7 cellular contexts compared by ENCODE assay signal in genomic region chr14:55412686-55413085, GRCh38. TPM values are rescaled to one million over a fixed set of nuclear protein-coding genes. Genes with fewer than 3 reads are reported as not detected.
A peak's percentile ranks its signal among the peaks of the same experiment; 100 is the strongest.
DNase-seq lines count a peak whose midpoint lies in the region; ATAC-seq and TF ChIP-seq lines count a peak whose summit lies in the region.

No MANE protein-coding gene starts in this region.

- no peaks in the 10 kb centered on the region for H3K36me3 ChIP-seq in endodermal cell (ENCODE audit: control insufficient read depth, insufficient read depth, low read length)

- H3K9me3 ChIP-seq in endodermal cell (ENCODE audit: control insufficient read depth, low read length), result no peaks in the 10 kb centered on the region

- H3K27ac Mint-ChIP-seq in endodermal cell, result no peak overlapping the region
- H3K27ac Mint-ChIP-seq in osteocyte (ENCODE audit: unreplicated experiment), result no peak overlapping the region

- H3K4me3 ChIP-seq in endodermal cell (ENCODE audit: low read length), result no peak overlapping the region

- TF ChIP-seq CTCF in endodermal cell (conservative IDR thresholded peaks at IDR 0.05), result no peak
- TF ChIP-seq CTCF in osteocyte (IDR thresholded peaks at IDR 0.05), result no peak

- no peak overlapping the region for H3K9ac ChIP-seq in endodermal cell (ENCODE audit: extremely low read depth, low read length, poor library complexity, severe bottlenecking)

- WGBS in endodermal cell (ENCODE audit: insufficient coverage in 1 of 2, insufficient read length in 1 of 2), 2 experiments, result 93% methylated on average over 4 to 5 of the region's 5 CpGs

- H3K36me3 Mint-ChIP-seq in endodermal cell (ENCODE audit: low read depth) (no peaks in the 10 kb centered on the region), osteocyte (ENCODE audit: unreplicated experiment) (no peaks in the 10 kb centered on the region)

- H3K4me3 Mint-ChIP-seq in endodermal cell (peak overlapping the region; percentile 82), osteocyte (ENCODE audit: unreplicated experiment) (peak overlapping the region; percentile 90)

- ATAC-seq in GM21576 (IDR thresholded peaks at IDR 0.05; ENCODE audit: unreplicated experiment), result no peak

- peak; percentile 21 for DNase-seq in Daoy (ENCODE audit: low read depth)
- DNase-seq in NCI-H69 (lab: John Stamatoyannopoulos, UW), result peak; percentile 19
- no peak for DNase-seq in endodermal cell
- DNase-seq in osteocyte (ENCODE audit: extremely low spot score, unreplicated experiment), result no peak
- DNase-seq in T1000 (lab: John Stamatoyannopoulos, UW), result no peak
- DNase-seq in HCEC 1CT, result no peak

- no peaks in the 10 kb centered on the region for H3K27me3 ChIP-seq in endodermal cell (ENCODE audit: control insufficient read depth, insufficient read depth, low read length, poor library complexity, severe bottlenecking)

- H3K4me1 Mint-ChIP-seq in endodermal cell, result peaks cover 25% of the 10 kb centered on the region
- peaks cover 24% of the 10 kb centered on the region for H3K4me1 Mint-ChIP-seq in osteocyte (ENCODE audit: unreplicated experiment)

- no peaks in the 10 kb centered on the region for H3K4me1 ChIP-seq in endodermal cell (ENCODE audit: control insufficient read depth, insufficient read depth, low read length)

- no peaks in the 10 kb centered on the region for H3K9me3 Mint-ChIP-seq in endodermal cell
- H3K9me3 Mint-ChIP-seq in osteocyte (ENCODE audit: unreplicated experiment), result no peaks in the 10 kb centered on the region

- H3K27me3 Mint-ChIP-seq in endodermal cell (ENCODE audit: insufficient read depth) (peaks cover 4% of the 10 kb centered on the region), osteocyte (ENCODE audit: unreplicated experiment) (peaks cover 32% of the 10 kb centered on the region)

- H3K27ac ChIP-seq in endodermal cell (ENCODE audit: low read depth, low read length), result no peak overlapping the region

RNA-seq across cellular contexts. Expression of gene ATG14, which starts 1.1 kb away (rescaled TPM):
- 12.2 and 12.7 TPM in 2 replicates for total RNA-seq in Daoy (2014; rRNA removed; shearing (Covaris generic))
- 10 to 100 TPM; 11.0 to 12.9 TPM for total RNA-seq in endodermal cell
- polyA plus RNA-seq in endodermal cell (2013, experiment 1 of 2), result 10.8 TPM
- 9.4 TPM for polyA plus RNA-seq in endodermal cell (2013, experiment 2 of 2)
- total RNA-seq in osteocyte, result 13.8 and 14.5 TPM in 2 replicates

RNA-seq across cellular contexts. Expression of gene TBPL2, which starts 27.7 kb away (rescaled TPM):
- total RNA-seq in Daoy (2014; rRNA removed; shearing (Covaris generic)), result not detected in 2 replicates
- total RNA-seq in endodermal cell (not detected), osteocyte (not detected in 2 replicates)
- not detected for polyA plus RNA-seq in endodermal cell (2013, experiment 1 of 2)
- polyA plus RNA-seq in endodermal cell (2013, experiment 2 of 2), result not detected

Comparison
In these comparisons a context has a peak if more than half of its experiments do, and no peak if none do; other contexts are left out.
1. DNase-seq: peak in Daoy (single experiment) and NCI-H69 (single experiment); none in endodermal cell (single experiment), osteocyte (single experiment), T1000 (single experiment) and HCEC 1CT (single experiment).